In the genomic region with DNA sequence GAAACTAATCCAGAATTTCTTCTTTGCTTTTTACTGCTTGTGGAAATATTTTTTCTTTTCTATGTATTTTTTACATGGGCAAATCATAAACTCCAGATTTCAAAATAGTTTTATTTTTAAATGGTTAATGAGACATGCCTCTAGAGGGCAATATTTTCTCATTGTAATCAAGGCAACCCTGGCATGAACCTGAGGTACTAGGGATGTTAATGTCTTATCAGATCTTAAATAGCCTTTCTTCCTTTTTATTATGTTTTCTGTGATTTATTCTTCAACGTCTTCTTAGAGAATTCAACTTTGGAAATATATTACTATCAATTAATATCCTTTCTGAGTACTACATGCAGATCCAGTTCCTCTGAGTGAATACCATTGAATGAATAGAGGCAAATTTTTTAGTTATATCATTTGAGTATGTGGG, we compare ENCODE assay signal across 8 cellular contexts.
A peak's percentile ranks its signal among the peaks of the same experiment; 100 is the strongest.
DNase-seq lines count a peak whose midpoint lies in the region; ATAC-seq and TF ChIP-seq lines count a peak whose summit lies in the region.

No MANE protein-coding gene starts in this region.

- no peak for ATAC-seq in HG02610 (IDR thresholded peaks at IDR 0.05; ENCODE audit: unreplicated experiment)

- H3K27me3 Mint-ChIP-seq in neural crest cell (ENCODE audit: low read depth), result no peaks in the 10 kb centered on the region

- no peak overlapping the region for H3K27ac Mint-ChIP-seq in neural crest cell (ENCODE audit: unreplicated experiment)

- no peaks in the 10 kb centered on the region for H3K9me2 ChIP-seq in GM23248 (ENCODE audit: insufficient read depth)

- peak; percentile 21 for DNase-seq in AG20443 (ENCODE audit: low spot score)
- peak; percentile 78 for DNase-seq in GM23248
- peak; percentile 37 for DNase-seq in NCI-H82 treated with DMSO at 0.1 percent for 48 hours (lab: John Stamatoyannopoulos, UW; ENCODE audit: unreplicated experiment)
- peak; percentile 65 for DNase-seq in dedifferentiated amniotic fluid mesenchymal stem cell (ENCODE audit: extremely low spot score)
- no peak for DNase-seq in neural crest cell (ENCODE audit: low read depth, low spot score)
- no peak for DNase-seq in activated naive CD4-positive, alpha-beta T cell (lab: John Stamatoyannopoulos, UW)
- no peak for DNase-seq in NCI-H226

- H3K36me3 ChIP-seq in GM23248 (ENCODE audit: low read depth), result no peaks in the 10 kb centered on the region

- H3K9ac ChIP-seq in GM23248, result no peak overlapping the region

- peaks cover 26% of the 10 kb centered on the region for H3K4me1 Mint-ChIP-seq in neural crest cell

- H3F3A ChIP-seq in GM23248 (ENCODE audit: insufficient read depth), result no peaks in the 10 kb centered on the region

- peak; percentile 75 for TF ChIP-seq CTCF in neural crest cell (conservative IDR thresholded peaks at IDR 0.05)

- no peak overlapping the region for H3K4me3 Mint-ChIP-seq in neural crest cell

- H2AFZ ChIP-seq in GM23248, result no peak overlapping the region

- H3K36me3 Mint-ChIP-seq in neural crest cell (ENCODE audit: low read depth), result peaks cover 2% of the 10 kb centered on the region

- WGBS in GM23248 (ENCODE audit: low coverage in 1 of 2, low lambda C conversion rate in 2 of 2, missing lambda C conversion rate in 2 of 2), 2 experiments, result 0% methylated on average over 1 of the region's 1 CpG

- no peaks in the 10 kb centered on the region for H3K9me3 ChIP-seq in GM23248 (ENCODE audit: low read depth)

- no peaks in the 10 kb centered on the region for H3K9me3 Mint-ChIP-seq in neural crest cell

- no peaks in the 10 kb centered on the region for H3K4me1 ChIP-seq in GM23248 (ENCODE audit: insufficient read depth)

- no peaks in the 10 kb centered on the region for H3K27me3 ChIP-seq in GM23248 (replicated peaks; ENCODE audit: insufficient read depth)

- H3K27ac ChIP-seq in GM23248, result no peak overlapping the region

- H3K79me2 ChIP-seq in GM23248 (ENCODE audit: insufficient read depth), result no peaks in the 10 kb centered on the region

- H3K4me2 ChIP-seq in GM23248 (ENCODE audit: unreplicated experiment), result no peak overlapping the region

- in situ Hi-C loops in GM23248 (cut with MboI), result no loop called here

- H3K4me3 ChIP-seq in GM23248, result no peak overlapping the region

- H4K20me1 ChIP-seq in GM23248 (ENCODE audit: insufficient read depth), result no peaks in the 10 kb centered on the region

Comparison
In these comparisons a context has a peak if more than half of its experiments do, and no peak if none do; other contexts are left out.
1. DNase-seq: peak in AG20443 (single experiment), GM23248 (single experiment), NCI-H82 treated with DMSO at 0.1 percent for 48 hours (single experiment) and dedifferentiated amniotic fluid mesenchymal stem cell (single experiment); none in neural crest cell (single experiment), activated naive CD4-positive, alpha-beta T cell (0 of 4) and NCI-H226 (single experiment).